In the genomic region with DNA sequence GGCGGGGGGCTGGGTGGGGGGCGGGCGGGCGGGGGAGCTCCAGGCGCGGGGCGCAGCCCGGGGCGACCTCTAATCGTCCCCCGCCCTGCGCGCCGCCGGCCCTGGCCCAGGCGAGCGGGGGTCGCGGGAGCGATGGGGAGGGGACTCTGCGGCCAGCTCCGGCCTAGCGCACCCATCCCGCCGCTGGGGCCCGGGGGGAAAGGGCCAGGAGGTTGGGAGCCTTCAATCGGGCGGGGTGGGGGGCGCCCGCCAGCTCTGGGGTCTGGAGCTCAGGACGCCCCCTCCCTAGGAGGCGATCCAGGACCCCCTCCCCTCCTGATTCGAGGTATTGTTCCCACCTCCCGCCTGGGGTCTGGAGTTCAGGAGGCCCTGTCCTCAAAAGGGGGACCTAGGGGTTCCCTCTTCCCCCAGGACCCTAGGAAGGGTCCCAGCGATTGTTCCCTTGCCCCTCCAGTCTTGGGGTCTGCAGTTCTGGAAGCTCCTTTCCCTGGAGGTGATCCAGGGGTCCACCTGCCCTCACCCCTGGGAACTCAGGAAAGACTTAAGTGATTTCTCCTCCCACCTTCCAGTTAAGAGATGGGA, we compare ENCODE assay signal across 9 cellular contexts. TPM values are rescaled to one million over a fixed set of nuclear protein-coding genes. Genes with fewer than 3 reads are reported as not detected.
A peak's percentile ranks its signal among the peaks of the same experiment; 100 is the strongest.
DNase-seq lines count a peak whose midpoint lies in the region; ATAC-seq, FAIRE-seq and TF ChIP-seq lines count a peak whose summit lies in the region.
"Had no signal": no experiment of that assay in that cellular context is flagged by ENCODE, and none has a peak within 500 bp of the region (broad histone marks: within the 10 kb centered on the region; RNA-seq: fewer than 3 reads in every experiment).

No MANE protein-coding gene starts in this region.

- no peak overlapping the region for H3K14ac ChIP-seq in H1 (ENCODE audit: insufficient read length)

- H3K79me1 ChIP-seq in H1 (ENCODE audit: low read depth, low read length), result 0 out of 2 replicates have a peak, but pooled peaks cover 3% of the 10 kb centered on the region

- CTCF ChIA-PET in H1 (lab: Charles Lee; ENCODE audit: partially characterized antibody), result interaction anchor here (0.6 to 1.8 kb wide), 9 partner anchors 10 to 215 kb away, joined by 3 to 5 read pairs (median 3); a partner anchor contains a TSS

- H2BK15ac ChIP-seq in H1 (ENCODE audit: low read length), result no peak overlapping the region

- no peak overlapping the region for H3K23ac ChIP-seq in H1 (ENCODE audit: insufficient read length)

- H4K20me1 ChIP-seq in BLaER1 treated with 17β-estradiol and CSF1 and Interleukin-3, amounts not matched to agents 10 nM and 100 nM, result no peaks in the 10 kb centered on the region
- peaks cover 1 to 2% of the 10 kb centered on the region in 2 experiments for H4K20me1 ChIP-seq in H1 (replicated peaks in 1 of 2; ENCODE audit: control insufficient read depth in 1 of 2, insufficient read depth in 2 of 2, low read length in 2 of 2)

- H3K4ac ChIP-seq in H1 (replicated peaks; ENCODE audit: insufficient read length, low read depth, low read length), result peak overlapping the region; percentile 96

- peak overlapping the region; percentile 11 for H4K91ac ChIP-seq in H1 (replicated peaks; ENCODE audit: insufficient read length, low read length)

- H4K5ac ChIP-seq in H1 (ENCODE audit: insufficient read length, low read depth, low read length), result peak overlapping the region; percentile 28

- peak overlapping the region; percentile 84 to 96 (median 90) for H3K9ac ChIP-seq in BLaER1 treated with 17β-estradiol and CSF1 and Interleukin-3, amounts not matched to agents 10 nM and 100 nM
- peak overlapping the region; percentile 63 to 82 (median 72) for H3K9ac ChIP-seq in H1 (replicated peaks in 1 of 4; ENCODE audit: extremely low read depth in 1 of 4, low read depth in 3 of 4, low read length in 3 of 4)

- no peak overlapping the region for H2BK5ac ChIP-seq in H1 (ENCODE audit: low read depth, low read length)

- H2AK5ac ChIP-seq in H1 (ENCODE audit: low read depth, low read length), result peak overlapping the region; percentile 53; the same call in 1 of the 2 replicates

- peak overlapping the region; percentile 79 to 91 (median 87) for H3K27ac ChIP-seq in BLaER1 treated with 17β-estradiol and CSF1 and Interleukin-3, amounts not matched to agents 10 nM and 100 nM
- H3K27ac ChIP-seq in H1 (ENCODE audit: low read depth, low read length), result peak overlapping the region; percentile 29; the same call in 1 of the 2 replicates

- WGBS in H1 (ENCODE audit: extremely low coverage in 1 of 2, insufficient coverage in 1 of 2, insufficient read length in 1 of 2, insufficient replicate concordance in 2 of 2, low coverage in 1 of 2, low lambda C conversion rate in 2 of 2, missing lambda C conversion rate in 1 of 2), 2 experiments, result 6% methylated on average over 3 of the region's 35 CpGs; no CpG with 5 or more reads in 1 of the 2 experiments

- TF ChIP-seq CTCF in NB4 (IDR thresholded peaks at IDR 0.05; ENCODE audit: low read depth, low read length) (no peak), H1 (IDR thresholded peaks at IDR 0.05; ENCODE audit: control extremely low read depth in 1 of 3, insufficient read depth in 1 of 3, low read depth in 1 of 3, low read length in 3 of 3) (no peak)

- H4K8ac ChIP-seq in H1 (ENCODE audit: extremely low read depth, insufficient read depth, low read length), result peak overlapping the region; percentile 19; the same call in 1 of the 2 replicates

- H2AFZ ChIP-seq in H1 (ENCODE audit: low read length), result no peak overlapping the region
- no peak overlapping the region for H2AFZ ChIP-seq in neuron (ENCODE audit: low read depth, low read length)

- TF ChIP-seq POLR2A in NB4 (IDR thresholded peaks at IDR 0.05; ENCODE audit: extremely low read depth, insufficient read length) (no peak), H1 (IDR thresholded peaks at IDR 0.05; ENCODE audit: control extremely low read depth in 1 of 2, low read depth in 2 of 2, low read length in 2 of 2) (no peak; a peak in 1 of 3 replicates)

- H2BK120ac ChIP-seq in H1 (replicated peaks; ENCODE audit: low read depth, low read length), result peak overlapping the region; percentile 43

- peak overlapping the region; percentile 67 to 81 (median 74) for H3K4me3 ChIP-seq in BLaER1 treated with 17β-estradiol and CSF1 and Interleukin-3, amounts not matched to agents 10 nM and 100 nM
- H3K4me3 ChIP-seq in NB4 (ENCODE audit: low read depth, low read length) (peak overlapping the region; percentile 36), H1 (ENCODE audit: extremely low read depth in 1 of 4, insufficient read depth in 2 of 4, low read depth in 3 of 4, low read length in 4 of 4) (peak overlapping the region; percentile 72 to 95 (median 77)), neuron (ENCODE audit: low read length) (peak overlapping the region; percentile 91)

- peak overlapping the region; percentile 78; the same call in 1 of the 2 replicates for H3K18ac ChIP-seq in H1 (ENCODE audit: extremely low read depth, low read length)

- no peak for TF ChIP-seq EP300 in H1 (IDR thresholded peaks at IDR 0.05; ENCODE audit: borderline replicate concordance in 1 of 2, low read depth in 2 of 2, low read length in 2 of 2)

- ATAC-seq in left lobe of liver (no peak), GM19467 (IDR thresholded peaks at IDR 0.05; ENCODE audit: unreplicated experiment) (no peak)

- H3K4me1 ChIP-seq in BLaER1 treated with 17β-estradiol and CSF1 and Interleukin-3, amounts not matched to agents 10 nM and 100 nM, result peaks cover 18 to 32% (median 27%) of the 10 kb centered on the region in 10 experiments
- H3K4me1 ChIP-seq in H1 (replicated peaks in 1 of 4; ENCODE audit: control insufficient read depth in 3 of 4, insufficient read depth in 4 of 4, low read length in 3 of 4) (peaks cover 0 to 11% (median 6%) of the 10 kb centered on the region in 4 experiments; a peak in 5 of 7 replicates), neuron (ENCODE audit: insufficient read depth, low read length) (peaks cover 14% of the 10 kb centered on the region)

- no peaks in the 10 kb centered on the region for H3K9me3 ChIP-seq in BLaER1 treated with 17β-estradiol and CSF1 and Interleukin-3, amounts not matched to agents 10 nM and 100 nM (replicated peaks in 1 of 11)
- H3K9me3 ChIP-seq in H1 (ENCODE audit: insufficient read depth in 2 of 2, low read depth in 1 of 2, low read length in 1 of 2) (no peaks in the 10 kb centered on the region), neuron (ENCODE audit: low read length) (no peaks in the 10 kb centered on the region)

- TF ChIP-seq RAD21 in H1 (IDR thresholded peaks at IDR 0.05 in 1 of 2, conservative IDR thresholded peaks at IDR 0.05 in 1 of 2; ENCODE audit: low read depth in 2 of 2, low read length in 2 of 2), result no peak

- H3K36me3 ChIP-seq in BLaER1 treated with 17β-estradiol and CSF1 and Interleukin-3, amounts not matched to agents 10 nM and 100 nM, result peaks cover 0 to 22% (median 11%) of the 10 kb centered on the region in 11 experiments; a peak in 17 of 22 replicates
- H3K36me3 ChIP-seq in H1 (ENCODE audit: control insufficient read depth in 2 of 4, insufficient read depth in 4 of 4, low read length in 3 of 4) (peaks cover 0 to 7% (median 3%) of the 10 kb centered on the region in 4 experiments; a peak in 1 of 8 replicates), neuron (ENCODE audit: insufficient read depth, low read length) (peaks cover 17% of the 10 kb centered on the region)

- DNase-seq in NB4 (ENCODE audit: low read depth) (no peak), H1 (ENCODE audit: low read depth in 1 of 2, low spot score in 2 of 2) (peak in 1 of 2 experiments; percentile 51), GM19238 (ENCODE audit: insufficient read length, low spot score) (no peak), left lobe of liver (ENCODE audit: low spot score) (no peak)
- no peak for DNase-seq in stimulated activated naive CD4-positive, alpha-beta T cell (lab: John Stamatoyannopoulos, UW)

- no peak for FAIRE-seq in H1 (lab: Jason Lieb, UNC)
- FAIRE-seq: H54 had no signal

- H3K56ac ChIP-seq in H1 (replicated peaks; ENCODE audit: insufficient read length, low read depth, low read length), result no peak overlapping the region

- no peaks in the 10 kb centered on the region for H3K27me3 ChIP-seq in BLaER1 treated with 17β-estradiol and CSF1 and Interleukin-3, amounts not matched to agents 10 nM and 100 nM
- H3K27me3 ChIP-seq in H1 (replicated peaks in 1 of 4; ENCODE audit: control insufficient read depth in 3 of 4, extremely low read depth in 1 of 4, insufficient read depth in 3 of 4, low read length in 3 of 4) (no peaks in the 10 kb centered on the region), neuron (ENCODE audit: insufficient read depth, low read length) (no peaks in the 10 kb centered on the region)

- H3K23me2 ChIP-seq in H1 (ENCODE audit: low read depth, low read length), result peaks cover 4% of the 10 kb centered on the region

- H2BK20ac ChIP-seq in H1 (ENCODE audit: low read length), result no peak overlapping the region

- H3K4me2 ChIP-seq in BLaER1 treated with 17β-estradiol and CSF1 and Interleukin-3, amounts not matched to agents 10 nM and 100 nM, result peak overlapping the region; percentile 88 to 100 (median 97)
- H3K4me2 ChIP-seq in H1 (ENCODE audit: insufficient read depth in 1 of 2, low read depth in 2 of 2, low read length in 2 of 2), result peak overlapping the region; percentile 85 to 98

- peaks cover 0 to 11% of the 10 kb centered on the region in 2 experiments; a peak in 1 of 4 replicates for H3K79me2 ChIP-seq in H1 (ENCODE audit: control insufficient read depth in 1 of 2, insufficient read depth in 2 of 2, low read length in 2 of 2)

- POLR2A ChIA-PET in H1 (lab: Charles Lee; ENCODE audit: partially characterized antibody), result interaction anchor here (1.2 to 2.8 kb wide), 3 partner anchors 9 to 18 kb away, joined by 4 to 12 read pairs (median 5); no protein-coding TSS in a partner anchor

- H2BK12ac ChIP-seq in H1 (ENCODE audit: low read depth, low read length), result no peak overlapping the region

RNA-seq across cellular contexts. Expression of a gene that starts 0.5 kb away (rescaled TPM):
- total RNA-seq in H1 (2021; fragmentation: NEBNext Ultra II Directional; extraction: Animal tissue kit (Norgen Biotek cat#: 25700)), result 40.0 and 44.0 TPM in 2 replicates
- 60.3 and 117 TPM in 2 replicates for polyA plus RNA-seq in H1 (2011; rRNA removed)
- 39.7 TPM for polyA plus RNA-seq in H1 (2011; cell fraction: cytosol; rRNA removed)
- 48.1 TPM for polyA plus RNA-seq in H1 (2011; cell fraction: nucleus; rRNA removed)
- polyA plus RNA-seq in H1 (2012, experiment 1 of 2), result 34.2 to 38.8 TPM (median 38.1 TPM) in 4 replicates
- polyA plus RNA-seq in H1 (2012, experiment 2 of 2), result 37.1 TPM
- polyA plus RNA-seq in H1 (2013, experiment 1 of 2), result 43.9 TPM
- polyA plus RNA-seq in H1 (2013, experiment 2 of 2), result 44.5 TPM
- 15.6 and 24.3 TPM in 2 replicates for polyA minus RNA-seq in H1 (2011; rRNA and poly(A)+ RNA removed)
- 34.9 TPM for polyA minus RNA-seq in H1 (2011; cell fraction: cytosol; rRNA and poly(A)+ RNA removed)
- polyA minus RNA-seq in H1 (2011; cell fraction: nucleus; rRNA and poly(A)+ RNA removed), result 19.2 TPM
- total RNA-seq in left lobe of liver, result 31.3 TPM

RNA-seq across cellular contexts. Expression of a gene that starts 6.1 kb away (rescaled TPM):
- total RNA-seq in H1 (2021; fragmentation: NEBNext Ultra II Directional; extraction: Animal tissue kit (Norgen Biotek cat#: 25700)), result 15.8 and 19.1 TPM in 2 replicates
- polyA plus RNA-seq in H1 (2011; rRNA removed), result 40.0 and 42.8 TPM in 2 replicates
- 26.0 TPM for polyA plus RNA-seq in H1 (2011; cell fraction: cytosol; rRNA removed)
- polyA plus RNA-seq in H1 (2011; cell fraction: nucleus; rRNA removed), result 71.1 TPM
- polyA plus RNA-seq in H1 (2012, experiment 1 of 2), result 16.2 to 22.1 TPM (median 19.4 TPM) in 4 replicates
- polyA plus RNA-seq in H1 (2012, experiment 2 of 2), result 24.5 TPM
- polyA plus RNA-seq in H1 (2013, experiment 1 of 2), result 18.1 TPM
- 18.1 TPM for polyA plus RNA-seq in H1 (2013, experiment 2 of 2)
- 32.4 and 35.1 TPM in 2 replicates for polyA minus RNA-seq in H1 (2011; rRNA and poly(A)+ RNA removed)
- 19.8 TPM for polyA minus RNA-seq in H1 (2011; cell fraction: cytosol; rRNA and poly(A)+ RNA removed)
- 22.5 TPM for polyA minus RNA-seq in H1 (2011; cell fraction: nucleus; rRNA and poly(A)+ RNA removed)
- total RNA-seq in left lobe of liver, result 25.7 TPM

RNA-seq across cellular contexts. Expression of a gene that starts 19.1 kb away (rescaled TPM):
- total RNA-seq in H1 (2021; fragmentation: NEBNext Ultra II Directional; extraction: Animal tissue kit (Norgen Biotek cat#: 25700)), result 121 and 123 TPM in 2 replicates
- polyA plus RNA-seq in H1 (2011; rRNA removed), result 55.1 and 121 TPM in 2 replicates
- 59.0 TPM for polyA plus RNA-seq in H1 (2011; cell fraction: cytosol; rRNA removed)
- polyA plus RNA-seq in H1 (2011; cell fraction: nucleus; rRNA removed), result 207 TPM
- polyA plus RNA-seq in H1 (2012, experiment 1 of 2), result 77.9 to 117 TPM (median 110 TPM) in 4 replicates
- 119 TPM for polyA plus RNA-seq in H1 (2012, experiment 2 of 2)
- 101 TPM for polyA plus RNA-seq in H1 (2013, experiment 1 of 2)
- 100 TPM for polyA plus RNA-seq in H1 (2013, experiment 2 of 2)
- polyA minus RNA-seq in H1 (2011; rRNA and poly(A)+ RNA removed), result 48.4 and 57.9 TPM in 2 replicates
- polyA minus RNA-seq in H1 (2011; cell fraction: cytosol; rRNA and poly(A)+ RNA removed), result 93.0 TPM
- polyA minus RNA-seq in H1 (2011; cell fraction: nucleus; rRNA and poly(A)+ RNA removed), result 92.4 TPM
- 57.9 TPM for total RNA-seq in left lobe of liver

RNA-seq across cellular contexts. Expression of a gene that starts 27.5 kb away (rescaled TPM):
- 1.8 and 2.1 TPM in 2 replicates for total RNA-seq in H1 (2021; fragmentation: NEBNext Ultra II Directional; extraction: Animal tissue kit (Norgen Biotek cat#: 25700))
- 4.3 and 5.3 TPM in 2 replicates for polyA plus RNA-seq in H1 (2011; rRNA removed)
- polyA plus RNA-seq in H1 (2011; cell fraction: cytosol; rRNA removed), result 5.6 TPM
- 3.9 TPM for polyA plus RNA-seq in H1 (2011; cell fraction: nucleus; rRNA removed)
- polyA plus RNA-seq in H1 (2012, experiment 1 of 2), result 1.4 to 4.6 TPM (median 3.1 TPM) in 4 replicates
- polyA plus RNA-seq in H1 (2012, experiment 2 of 2), result 2.7 TPM
- polyA plus RNA-seq in H1 (2013, experiment 1 of 2), result 1.4 TPM
- polyA plus RNA-seq in H1 (2013, experiment 2 of 2), result 1.7 TPM
- polyA minus RNA-seq in H1 (2011; rRNA and poly(A)+ RNA removed), result 0.44 and 0.90 TPM in 2 replicates
- 1.7 TPM for polyA minus RNA-seq in H1 (2011; cell fraction: cytosol; rRNA and poly(A)+ RNA removed)
- 1.4 TPM for polyA minus RNA-seq in H1 (2011; cell fraction: nucleus; rRNA and poly(A)+ RNA removed)
- 16.5 TPM for total RNA-seq in left lobe of liver

Comparison
In these comparisons a context has a peak if more than half of its experiments do, and no peak if none do; other contexts are left out.
1. H3K4me3 ChIP-seq: peak in every context shown above with its lines; median percentile 91 in neuron; 77 in H1; 74 in BLaER1 treated with 17β-estradiol and CSF1 and Interleukin-3, amounts not matched to agents 10 nM and 100 nM; 36 in NB4.